9 cellular contexts compared by ENCODE assay signal in genomic region chr3:61040618-61041017, GRCh38.
"Had no signal": no experiment of that assay in that cellular context is flagged by ENCODE, and none has a peak within 500 bp of the region (broad histone marks: within the 10 kb centered on the region; RNA-seq: fewer than 3 reads in every experiment).

No MANE protein-coding gene starts in this region.

- ATAC-seq: activated CD4-positive, alpha-beta T cell treated with anti-CD3 and anti-CD28 coated beads for 36 hours; activated CD4-positive, CD25-positive, alpha-beta regulatory T cell treated with anti-CD3 and anti-CD28 coated beads, Interleukin-2, amount 50 U/mL, for 24 hours; activated CD8-positive, alpha-beta memory T cell treated with anti-CD3 and anti-CD28 coated beads, Interleukin-2, amount 10 ng/mL, durations not matched to agents 7 days and 5 days; activated CD8-positive, alpha-beta T cell treated with anti-CD3 and anti-CD28 coated beads for 36 hours; activated CD8-positive, alpha-beta T cell treated with anti-CD3 and anti-CD28 coated beads, Interleukin-2, amount 10 ng/mL, durations not matched to agents 7 days and 5 days; T-helper 17 cell; WTC11 had no signal

- H3K27ac ChIP-seq: VCaP, WERI-Rb-1 had no signal

- H3K36me3 ChIP-seq: WERI-Rb-1 had no signal
